9 cellular contexts compared by ENCODE assay signal in the genomic region with DNA sequence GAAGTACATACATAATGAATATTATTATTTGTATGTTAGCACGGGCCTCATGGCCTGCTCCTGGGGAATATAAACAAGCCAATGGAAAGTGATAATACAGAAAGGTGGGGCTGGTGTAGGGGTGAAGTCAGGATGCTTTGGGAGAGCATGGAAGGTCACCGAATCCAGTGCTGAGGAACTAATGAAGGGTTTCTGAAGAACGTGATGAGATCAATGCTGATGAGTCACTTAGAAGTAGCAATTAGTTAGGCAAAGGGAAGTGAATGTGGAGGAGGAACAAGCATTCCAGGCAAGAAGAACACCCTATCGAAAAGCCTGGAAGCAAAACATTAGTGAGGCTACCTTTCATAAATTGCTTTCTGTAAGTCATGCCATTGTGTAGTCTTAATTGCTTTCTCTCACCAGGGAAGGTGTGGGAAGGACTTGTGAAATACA. TPM values are rescaled to one million over a fixed set of nuclear protein-coding genes. Genes with fewer than 3 reads are reported as not detected.
DNase-seq lines count a peak whose midpoint lies in the region; FAIRE-seq and TF ChIP-seq lines count a peak whose summit lies in the region.
"Had no signal": no experiment of that assay in that cellular context is flagged by ENCODE, and none has a peak within 500 bp of the region (broad histone marks: within the 10 kb centered on the region; RNA-seq: fewer than 3 reads in every experiment).

No MANE protein-coding gene starts in this region.

- H3K4me3 ChIP-seq in bronchial epithelial cell (ENCODE audit: low read depth, low read length) (peak overlapping the region; percentile 79), mononuclear cell (ENCODE audit: low read length) (peak overlapping the region; percentile 72)

- FAIRE-seq in bronchial epithelial cell (lab: Jason Lieb, UNC): no peak

- H3K27me3 ChIP-seq in bronchial epithelial cell (ENCODE audit: control insufficient read depth, insufficient read depth, low read length) (no peaks in the 10 kb centered on the region), mononuclear cell (ENCODE audit: insufficient read depth, low read length) (no peaks in the 10 kb centered on the region)

- H3K4me1 ChIP-seq in mononuclear cell (ENCODE audit: insufficient read depth, low read length): peaks cover 48% of the 10 kb centered on the region

- DNase-seq in AG08395 (ENCODE audit: low spot score) (peak; percentile 21), Kasumi-1 (lab: John Stamatoyannopoulos, UW) (peak; percentile 9 to 27), bronchial epithelial cell (ENCODE audit: low read depth) (peak; percentile 72), GM13977 (ENCODE audit: low spot score) (no peak), DMS 273 (lab: John Stamatoyannopoulos, UW; ENCODE audit: unreplicated experiment) (no peak), DMS53 treated with DMSO at 0.1 percent for 48 hours (lab: John Stamatoyannopoulos, UW; ENCODE audit: unreplicated experiment) (no peak), cerebellar cortex (ENCODE audit: low spot score) (no peak)
- DNase-seq: NCI-H524 had no signal

- H3K9me3 ChIP-seq in mononuclear cell (ENCODE audit: low read depth, low read length): no peaks in the 10 kb centered on the region

- no peak for TF ChIP-seq CTCF in bronchial epithelial cell (IDR thresholded peaks at IDR 0.05; ENCODE audit: insufficient read depth, low read length, severe bottlenecking)
- no peak for TF ChIP-seq CTCF in GM13977 (IDR thresholded peaks at IDR 0.05; ENCODE audit: extremely low read depth, insufficient read depth, missing control alignments)

- H3K36me3 ChIP-seq in bronchial epithelial cell (ENCODE audit: control insufficient read depth, insufficient read depth, low read length): peaks cover 21% of the 10 kb centered on the region

- in situ Hi-C loops in GM13977 (cut with MboI; ENCODE audit: low pct_unique_long_range_greater_than_20kb, low sequenced_read_pairs, unreplicated experiment): no loop called here

RNA-seq across cellular contexts. Expression of a gene that starts 2.1 kb away (rescaled TPM):
- 1,561 and 3,061 TPM in 2 replicates for total RNA-seq in bronchial epithelial cell
- 653 TPM for total RNA-seq in mononuclear cell

Comparison
In these comparisons a context has a peak if more than half of its experiments do, and no peak if none do; other contexts are left out.
1. DNase-seq: peak in AG08395 (single experiment), Kasumi-1 (2 of 2) and bronchial epithelial cell (single experiment); none in GM13977 (single experiment), DMS 273 (single experiment), DMS53 treated with DMSO at 0.1 percent for 48 hours (single experiment) and cerebellar cortex (single experiment).